ENCODE assay signal across 8 cellular contexts in the genomic region with DNA sequence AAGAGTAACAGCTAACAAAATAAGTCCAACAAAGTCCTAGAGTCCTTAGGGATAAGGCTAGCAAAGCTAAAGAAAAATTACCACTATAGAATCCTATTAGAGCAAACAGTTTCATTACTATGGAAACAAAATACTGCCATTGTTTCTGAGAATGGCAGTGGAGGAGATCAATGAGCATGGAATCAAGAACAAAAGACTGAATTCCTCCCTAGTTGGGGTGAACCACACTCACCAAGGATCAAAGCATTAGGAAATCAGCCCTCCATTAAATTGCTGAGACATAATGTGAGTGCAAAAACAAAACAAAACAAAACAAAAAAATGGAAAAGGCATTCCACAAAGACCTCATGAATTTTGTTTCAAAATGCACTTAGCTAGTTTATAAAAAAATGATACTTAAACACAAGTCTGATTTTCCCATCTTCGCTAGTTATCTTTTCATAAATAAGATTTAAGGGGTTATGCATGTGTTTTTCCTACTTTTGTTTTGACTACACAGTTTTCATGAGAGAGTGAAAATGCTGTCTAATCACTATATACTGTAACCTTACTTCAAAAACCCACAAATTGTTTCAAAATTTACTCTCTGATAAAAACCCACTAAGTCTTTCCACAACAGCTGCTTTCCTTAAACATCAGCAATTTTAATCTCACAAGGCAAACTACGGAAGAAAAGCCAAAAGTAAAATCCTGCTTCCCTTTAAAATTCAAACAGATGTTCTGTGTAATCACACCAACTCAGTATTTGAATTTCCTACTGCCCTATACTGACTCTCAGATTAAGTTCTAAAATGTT. TPM values are rescaled to one million over a fixed set of nuclear protein-coding genes. Genes with fewer than 3 reads are reported as not detected.
DNase-seq lines count a peak whose midpoint lies in the region; ATAC-seq and TF ChIP-seq lines count a peak whose summit lies in the region.

No MANE protein-coding gene starts in this region.

- TF ChIP-seq CTCF in mesothelial cell of epicardium (IDR thresholded peaks at IDR 0.05; ENCODE audit: unreplicated experiment): no peak

- peak overlapping the region; percentile 23 for H3K4me3 Mint-ChIP-seq in dendritic cell treated with granulocyte-macrophage colony-stimulating factor and Interleukin-4, amounts not matched to agents 40 ng/mL and 50 ng/mL, for 4 days
- H3K4me3 Mint-ChIP-seq in mesothelial cell of epicardium: peak overlapping the region; percentile 1

- DNase-seq in CD1c-positive myeloid dendritic cell (ENCODE audit: extremely low spot score): peak; percentile 46
- DNase-seq in NCI-H748 treated with DMSO at 0.1 percent for 48 hours (lab: John Stamatoyannopoulos, UW): peak; percentile 81
- no peak for DNase-seq in mesothelial cell of epicardium (ENCODE audit: low spot score in 2 of 2, unreplicated experiment in 2 of 2)
- no peak for DNase-seq in activated gamma-delta T cell treated with Interleukin-2 at 50 U/mL for 16 hours
- DNase-seq in cerebellar cortex (ENCODE audit: low spot score): no peak
- no peak for DNase-seq in OCI-M2 (lab: John Stamatoyannopoulos, UW; ENCODE audit: unreplicated experiment)

- intact Hi-C loops in dendritic cell treated with granulocyte-macrophage colony-stimulating factor and Interleukin-4, amounts not matched to agents 40 ng/mL and 50 ng/mL, for 4 days (cut with micrococcal nuclease): loop anchor here (2.0 kb wide), 1 partner anchor 121 kb away; no protein-coding TSS in a partner anchor

- ATAC-seq in HG03457 (IDR thresholded peaks at IDR 0.05; ENCODE audit: unreplicated experiment): no peak

- peaks cover 61% of the 10 kb centered on the region for H3K4me1 Mint-ChIP-seq in dendritic cell treated with granulocyte-macrophage colony-stimulating factor and Interleukin-4, amounts not matched to agents 40 ng/mL and 50 ng/mL, for 4 days (ENCODE audit: low read depth)
- H3K4me1 Mint-ChIP-seq in mesothelial cell of epicardium: peaks cover 47% of the 10 kb centered on the region

- peaks cover 54% of the 10 kb centered on the region for H3K36me3 Mint-ChIP-seq in dendritic cell treated with granulocyte-macrophage colony-stimulating factor and Interleukin-4, amounts not matched to agents 40 ng/mL and 50 ng/mL, for 4 days (ENCODE audit: low read depth)
- H3K36me3 Mint-ChIP-seq in mesothelial cell of epicardium: peaks cover 21% of the 10 kb centered on the region

- no peaks in the 10 kb centered on the region for H3K27me3 Mint-ChIP-seq in dendritic cell treated with granulocyte-macrophage colony-stimulating factor and Interleukin-4, amounts not matched to agents 40 ng/mL and 50 ng/mL, for 4 days
- no peaks in the 10 kb centered on the region for H3K27me3 Mint-ChIP-seq in mesothelial cell of epicardium (ENCODE audit: low read depth)

- peak overlapping the region; percentile 83 for H3K27ac Mint-ChIP-seq in dendritic cell treated with granulocyte-macrophage colony-stimulating factor and Interleukin-4, amounts not matched to agents 40 ng/mL and 50 ng/mL, for 4 days
- peak overlapping the region; percentile 95 for H3K27ac Mint-ChIP-seq in mesothelial cell of epicardium

- H3K9me3 Mint-ChIP-seq in dendritic cell treated with granulocyte-macrophage colony-stimulating factor and Interleukin-4, amounts not matched to agents 40 ng/mL and 50 ng/mL, for 4 days: peaks cover 20% of the 10 kb centered on the region
- peaks cover 17% of the 10 kb centered on the region for H3K9me3 Mint-ChIP-seq in mesothelial cell of epicardium

RNA-seq across cellular contexts. Expression of a gene that starts 9.7 kb away (rescaled TPM):
- total RNA-seq in mesothelial cell of epicardium: 87.6 to 91.0 TPM (median 89.5 TPM) in 3 replicates

Comparison
In these comparisons a context has a peak if more than half of its experiments do, and no peak if none do; other contexts are left out.
1. DNase-seq: peak in CD1c-positive myeloid dendritic cell (single experiment) and NCI-H748 treated with DMSO at 0.1 percent for 48 hours (single experiment); none in mesothelial cell of epicardium (0 of 2), activated gamma-delta T cell treated with Interleukin-2 at 50 U/mL for 16 hours (single experiment), cerebellar cortex (single experiment) and OCI-M2 (single experiment).